In the genomic region with DNA sequence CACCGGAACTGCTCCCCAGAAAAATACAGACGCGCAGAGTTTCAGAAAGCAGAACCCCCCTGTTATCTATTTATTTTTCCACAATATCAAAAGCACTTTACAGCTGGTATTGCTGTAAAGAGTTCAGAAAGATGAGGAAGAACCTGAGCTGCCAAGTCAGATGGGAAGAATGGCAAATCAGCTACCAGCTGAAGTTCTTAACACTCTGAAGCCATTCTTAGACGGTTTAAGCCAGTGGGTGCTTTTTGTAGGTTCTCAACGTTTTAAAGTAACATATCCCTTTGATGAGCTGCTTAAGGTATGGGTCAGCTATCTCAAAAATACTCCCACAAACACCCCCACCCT, we compare ENCODE assay signal across 8 cellular contexts. TPM values are rescaled to one million over a fixed set of nuclear protein-coding genes. Genes with fewer than 3 reads are reported as not detected.
DNase-seq lines count a peak whose midpoint lies in the region; ATAC-seq and TF ChIP-seq lines count a peak whose summit lies in the region.

No MANE protein-coding gene starts in this region.

- DNase-seq in activated naive CD8-positive, alpha-beta T cell treated with anti-CD3 and anti-CD28 coated beads, Interleukin-2, amount 50 U/mL, for 24 hours = no peak
- DNase-seq in iris pigment epithelial cell (ENCODE audit: low read depth) (peak; percentile 52), NCI-H146 (lab: John Stamatoyannopoulos, UW) (no peak)
- no peak for DNase-seq in effector CD4-positive, alpha-beta T cell

- no peaks in the 10 kb centered on the region for H3K27me3 Mint-ChIP-seq in activated naive CD8-positive, alpha-beta T cell treated with anti-CD3 and anti-CD28 coated beads, Interleukin-2, amount 50 U/mL, for 24 hours

- no peak for TF ChIP-seq CTCF in C4-2B (conservative IDR thresholded peaks at IDR 0.05)

- H3K9me3 Mint-ChIP-seq in activated naive CD8-positive, alpha-beta T cell treated with anti-CD3 and anti-CD28 coated beads, Interleukin-2, amount 50 U/mL, for 24 hours = no peaks in the 10 kb centered on the region

- H3K27ac ChIP-seq in C4-2B (peak overlapping the region; percentile 95), HUES48 (ENCODE audit: low read depth, low read length) (peak overlapping the region; percentile 98), temporal lobe (ENCODE audit: low read depth, low read length) (peak overlapping the region; percentile 90)

- H3K4me3 Mint-ChIP-seq in activated naive CD8-positive, alpha-beta T cell treated with anti-CD3 and anti-CD28 coated beads, Interleukin-2, amount 50 U/mL, for 24 hours = peak overlapping the region; percentile 75

- H3K27me3 ChIP-seq in HUES48 (ENCODE audit: control insufficient read depth, insufficient read depth, low read length) = no peaks in the 10 kb centered on the region

- H3K9me3 ChIP-seq in HUES48 (ENCODE audit: control insufficient read depth, insufficient read depth, low read length) = no peaks in the 10 kb centered on the region

- H3K9ac ChIP-seq in HUES48 (ENCODE audit: low read depth, low read length) = peak overlapping the region; percentile 28; the same call in 1 of the 2 replicates

- H3K36me3 ChIP-seq in HUES48 (ENCODE audit: control insufficient read depth, insufficient read depth, low read length) = peaks cover 33% of the 10 kb centered on the region

- H3K4me1 ChIP-seq in HUES48 (ENCODE audit: control insufficient read depth, insufficient read depth, low read length) = peaks cover 57% of the 10 kb centered on the region

- peaks cover 39% of the 10 kb centered on the region for H3K4me1 Mint-ChIP-seq in activated naive CD8-positive, alpha-beta T cell treated with anti-CD3 and anti-CD28 coated beads, Interleukin-2, amount 50 U/mL, for 24 hours

- H3K4me3 ChIP-seq in HUES48 (ENCODE audit: low read depth, low read length) = peak overlapping the region; percentile 48

- no peak for ATAC-seq in activated naive CD8-positive, alpha-beta T cell treated with anti-CD3 and anti-CD28 coated beads, Interleukin-2, amount 50 U/mL, for 24 hours
- ATAC-seq in HG03159 (IDR thresholded peaks at IDR 0.05; ENCODE audit: unreplicated experiment) = no peak

- H3K27ac Mint-ChIP-seq in activated naive CD8-positive, alpha-beta T cell treated with anti-CD3 and anti-CD28 coated beads, Interleukin-2, amount 50 U/mL, for 24 hours = peak overlapping the region; percentile 76

- H3K36me3 Mint-ChIP-seq in activated naive CD8-positive, alpha-beta T cell treated with anti-CD3 and anti-CD28 coated beads, Interleukin-2, amount 50 U/mL, for 24 hours (ENCODE audit: low read depth) = peaks cover 25% of the 10 kb centered on the region

RNA-seq across cellular contexts. Expression of gene AKIRIN1, which starts 0.7 kb away (rescaled TPM):
- 32.0 TPM for total RNA-seq in temporal lobe

RNA-seq across cellular contexts. Expression of gene NDUFS5, which starts 35.8 kb away (rescaled TPM):
- 189 TPM for total RNA-seq in temporal lobe

RNA-seq across cellular contexts. Expression of gene RHBDL2, which starts 48.7 kb away (rescaled TPM):
- under 0.01 TPM for total RNA-seq in temporal lobe
